In the genomic region with DNA sequence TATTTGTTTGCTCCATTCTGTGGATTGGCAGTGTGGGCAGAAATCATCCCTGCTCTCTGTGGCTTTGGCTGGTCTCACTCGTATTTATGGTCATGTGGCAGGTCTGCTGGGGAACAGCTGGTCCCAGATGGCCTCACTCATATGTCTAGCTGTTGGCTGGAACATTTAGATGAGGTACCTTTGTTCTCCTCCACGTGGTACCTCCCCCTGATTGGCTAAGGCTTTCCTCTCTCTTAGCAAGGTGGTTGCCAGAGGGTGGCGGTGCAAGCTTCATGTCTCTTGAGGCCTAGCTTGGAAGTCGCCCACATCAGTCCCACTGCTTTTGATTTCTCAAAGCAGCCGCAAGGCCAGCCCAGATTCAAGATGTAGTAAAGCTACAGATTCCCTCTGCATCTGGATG, we compare ENCODE assay signal across 21 cellular contexts.
DNase-seq lines count a peak whose midpoint lies in the region; ATAC-seq and TF ChIP-seq lines count a peak whose summit lies in the region.
"Had no signal": no experiment of that assay in that cellular context is flagged by ENCODE, and none has a peak within 500 bp of the region (broad histone marks: within the 10 kb centered on the region; RNA-seq: fewer than 3 reads in every experiment).

No MANE protein-coding gene starts in this region.

- 59 to 71% methylated on average over 5 of the region's 5 CpGs for WGBS in lower leg skin, 2 donors

- no peak for TF ChIP-seq POLR2A in lower leg skin (IDR thresholded peaks at IDR 0.05)

- TF ChIP-seq CTCF in lower leg skin (IDR thresholded peaks at IDR 0.05) = no peak
- no peak for TF ChIP-seq CTCF in dorsolateral prefrontal cortex (IDR thresholded peaks at IDR 0.05 in 54 of 56, conservative IDR thresholded peaks at IDR 0.05 in 2 of 56; ENCODE audit: low read depth in 1 of 56, partially characterized antibody in 56 of 56)

- peak; percentile 43 for DNase-seq in ELF-1 (ENCODE audit: low read depth, low spot score)
- DNase-seq in Jurkat, Clone E6-1 (ENCODE audit: low read depth, low spot score) = peak; percentile 6
- peak; percentile 40 to 50 for DNase-seq in SHP77 (lab: John Stamatoyannopoulos, UW)
- peak; percentile 44 for DNase-seq in iPS-NIHi11 (ENCODE audit: low spot score)
- DNase-seq in posterior vena cava (ENCODE audit: low spot score) = no peak
- DNase-seq in lower leg skin (ENCODE audit: low spot score in 2 of 2) = no peak
- no peak for DNase-seq in dorsolateral prefrontal cortex
- DNase-seq: activated CD8-positive, alpha-beta memory T cell treated with anti-CD3 and anti-CD28 coated beads for 24 hours; activated naive CD4-positive, alpha-beta T cell; activated T-cell treated with anti-CD3 and anti-CD28 coated beads, Interleukin-2, amount 50 U/mL, for 24 hours; amygdala; CD4-positive, CD25-positive, alpha-beta regulatory T cell; cortex of kidney; GDM1; left lung; NCI-H1930; NCI-H510A; stimulated activated CD4-positive, alpha-beta T cell treated with anti-CD3 and anti-CD28 coated beads, Interleukin-2, amount 100 ng/mL, for 48 hours; stimulated activated naive CD4-positive, alpha-beta T cell treated with Interleukin-2 at 50 U/mL for 16 hours had no signal

- no peaks in the 10 kb centered on the region for H3K27me3 ChIP-seq in dorsolateral prefrontal cortex
- H3K27me3 ChIP-seq: left lung had no signal

- intact Hi-C loops in posterior vena cava (cut with DNase I) (no loop called here), lower leg skin (cut with DNase I; ENCODE audit: low total_unique reads) (no loop called here), dorsolateral prefrontal cortex (cut with DNase I) (no loop called here)

- no peak overlapping the region for H3K4me3 ChIP-seq in Jurkat, Clone E6-1 (ENCODE audit: low read length)
- H3K4me3 ChIP-seq in lower leg skin (ENCODE audit: low read depth, poor library complexity, severe bottlenecking) (no peak overlapping the region), dorsolateral prefrontal cortex (no peak overlapping the region)
- H3K4me3 ChIP-seq: left lung, smooth muscle cell had no signal

- ATAC-seq in HG03025 (IDR thresholded peaks at IDR 0.05; ENCODE audit: low FRiP score, unreplicated experiment) = no peak
- ATAC-seq: left lung had no signal

- no peak overlapping the region for H3K27ac ChIP-seq in dorsolateral prefrontal cortex
- H3K27ac ChIP-seq: left lung had no signal

Comparison
In these comparisons a context has a peak if more than half of its experiments do, and no peak if none do; other contexts are left out.
1. DNase-seq: peak in ELF-1 (single experiment), Jurkat, Clone E6-1 (single experiment), SHP77 (2 of 2) and iPS-NIHi11 (single experiment); none in posterior vena cava (single experiment), lower leg skin (0 of 2) and dorsolateral prefrontal cortex (0 of 10).